Comparison of ENCODE assay signal across 1 cellular context in the genomic region with DNA sequence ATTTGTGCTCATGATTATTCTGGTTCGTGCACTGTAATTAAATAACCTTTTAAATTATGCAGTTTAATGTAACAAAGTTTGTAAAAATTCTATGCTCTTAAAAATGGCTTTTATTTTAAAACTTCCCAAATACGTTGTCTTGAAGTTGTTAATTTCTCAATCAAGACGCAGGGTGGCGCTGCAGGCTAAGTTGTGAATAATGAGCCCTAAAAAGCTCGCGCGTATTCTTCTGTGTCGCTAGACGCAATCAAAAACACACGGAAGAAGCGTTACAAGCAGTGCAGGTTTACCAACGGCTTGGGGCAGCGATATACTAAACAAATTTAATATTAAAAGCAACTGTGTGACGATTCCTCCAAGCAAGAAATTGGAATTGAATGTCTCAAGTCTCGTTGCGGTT.
TF ChIP-seq lines count a peak whose summit lies in the region.

Gene PCDHB4 (plus strand): TSS at position 256 of the 400 bp plus-strand sequence. CDS start 181 bp downstream, outside the sequence.

TF ChIP-seq in WTC11, 78 proteins besides CTCF, POLR2A, EP300 and RAD21:
- TF ChIP-seq, protein P1, sequence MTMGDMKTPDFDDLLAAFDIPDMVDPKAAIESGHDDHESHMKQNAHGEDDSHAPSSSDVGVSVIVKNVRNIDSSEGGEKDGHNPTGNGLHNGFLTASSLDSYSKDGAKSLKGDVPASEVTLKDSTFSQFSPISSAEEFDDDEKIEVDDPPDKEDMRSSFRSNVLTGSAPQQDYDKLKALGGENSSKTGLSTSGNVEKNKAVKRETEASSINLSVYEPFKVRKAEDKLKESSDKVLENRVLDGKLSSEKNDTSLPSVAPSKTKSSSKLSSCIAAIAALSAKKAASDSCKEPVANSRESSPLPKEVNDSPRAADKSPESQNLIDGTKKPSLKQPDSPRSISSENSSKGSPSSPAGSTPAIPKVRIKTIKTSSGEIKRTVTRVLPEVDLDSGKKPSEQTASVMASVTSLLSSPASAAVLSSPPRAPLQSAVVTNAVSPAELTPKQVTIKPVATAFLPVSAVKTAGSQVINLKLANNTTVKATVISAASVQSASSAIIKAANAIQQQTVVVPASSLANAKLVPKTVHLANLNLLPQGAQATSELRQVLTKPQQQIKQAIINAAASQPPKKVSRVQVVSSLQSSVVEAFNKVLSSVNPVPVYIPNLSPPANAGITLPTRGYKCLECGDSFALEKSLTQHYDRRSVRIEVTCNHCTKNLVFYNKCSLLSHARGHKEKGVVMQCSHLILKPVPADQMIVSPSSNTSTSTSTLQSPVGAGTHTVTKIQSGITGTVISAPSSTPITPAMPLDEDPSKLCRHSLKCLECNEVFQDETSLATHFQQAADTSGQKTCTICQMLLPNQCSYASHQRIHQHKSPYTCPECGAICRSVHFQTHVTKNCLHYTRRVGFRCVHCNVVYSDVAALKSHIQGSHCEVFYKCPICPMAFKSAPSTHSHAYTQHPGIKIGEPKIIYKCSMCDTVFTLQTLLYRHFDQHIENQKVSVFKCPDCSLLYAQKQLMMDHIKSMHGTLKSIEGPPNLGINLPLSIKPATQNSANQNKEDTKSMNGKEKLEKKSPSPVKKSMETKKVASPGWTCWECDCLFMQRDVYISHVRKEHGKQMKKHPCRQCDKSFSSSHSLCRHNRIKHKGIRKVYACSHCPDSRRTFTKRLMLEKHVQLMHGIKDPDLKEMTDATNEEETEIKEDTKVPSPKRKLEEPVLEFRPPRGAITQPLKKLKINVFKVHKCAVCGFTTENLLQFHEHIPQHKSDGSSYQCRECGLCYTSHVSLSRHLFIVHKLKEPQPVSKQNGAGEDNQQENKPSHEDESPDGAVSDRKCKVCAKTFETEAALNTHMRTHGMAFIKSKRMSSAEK (CRISPR knock-in tag; IDR thresholded peaks at IDR 0.05; ENCODE audit: borderline replicate concordance), result no peak
- TF ChIP-seq SP1 (CRISPR knock-in tag; conservative IDR thresholded peaks at IDR 0.05) (no peak), SMAD4 (CRISPR knock-in tag; IDR thresholded peaks at IDR 0.05) (no peak), ESRRA (CRISPR knock-in tag; IDR thresholded peaks at IDR 0.05; ENCODE audit: borderline replicate concordance) (no peak), RORB (CRISPR knock-in tag; IDR thresholded peaks at IDR 0.05) (no peak)
- TF ChIP-seq, protein P2, sequence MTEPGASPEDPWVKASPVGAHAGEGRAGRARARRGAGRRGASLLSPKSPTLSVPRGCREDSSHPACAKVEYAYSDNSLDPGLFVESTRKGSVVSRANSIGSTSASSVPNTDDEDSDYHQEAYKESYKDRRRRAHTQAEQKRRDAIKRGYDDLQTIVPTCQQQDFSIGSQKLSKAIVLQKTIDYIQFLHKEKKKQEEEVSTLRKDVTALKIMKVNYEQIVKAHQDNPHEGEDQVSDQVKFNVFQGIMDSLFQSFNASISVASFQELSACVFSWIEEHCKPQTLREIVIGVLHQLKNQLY (CRISPR knock-in tag; IDR thresholded peaks at IDR 0.05), result no peak
- TF ChIP-seq, protein P3, sequence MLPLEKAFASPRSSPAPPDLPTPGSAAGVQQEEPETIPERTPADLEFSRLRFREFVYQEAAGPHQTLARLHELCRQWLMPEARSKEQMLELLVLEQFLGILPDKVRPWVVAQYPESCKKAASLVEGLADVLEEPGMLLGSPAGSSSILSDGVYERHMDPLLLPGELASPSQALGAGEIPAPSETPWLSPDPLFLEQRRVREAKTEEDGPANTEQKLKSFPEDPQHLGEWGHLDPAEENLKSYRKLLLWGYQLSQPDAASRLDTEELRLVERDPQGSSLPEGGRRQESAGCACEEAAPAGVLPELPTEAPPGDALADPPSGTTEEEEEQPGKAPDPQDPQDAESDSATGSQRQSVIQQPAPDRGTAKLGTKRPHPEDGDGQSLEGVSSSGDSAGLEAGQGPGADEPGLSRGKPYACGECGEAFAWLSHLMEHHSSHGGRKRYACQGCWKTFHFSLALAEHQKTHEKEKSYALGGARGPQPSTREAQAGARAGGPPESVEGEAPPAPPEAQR (CRISPR knock-in tag; IDR thresholded peaks at IDR 0.05), result no peak
